ENCODE assay signal across 9 cellular contexts in genomic region chr6:75611702-75612375, GRCh38. TPM values are rescaled to one million over a fixed set of nuclear protein-coding genes. Genes with fewer than 3 reads are reported as not detected.
DNase-seq lines count a peak whose midpoint lies in the region; ATAC-seq and TF ChIP-seq lines count a peak whose summit lies in the region.
"Had no signal": no experiment of that assay in that cellular context is flagged by ENCODE, and none has a peak within 500 bp of the region (broad histone marks: within the 10 kb centered on the region; RNA-seq: fewer than 3 reads in every experiment).

No MANE protein-coding gene starts in this region.

- 69 to 80% (median 76%) methylated on average over 5 of the region's 5 CpGs for WGBS in spleen, 5 donors

- no peak for TF ChIP-seq POLR2A in spleen (IDR thresholded peaks at IDR 0.05)

- peak overlapping the region; percentile 18; the same call in 1 of the 2 replicates for H3K4me3 ChIP-seq in GM08714 (ENCODE audit: low read length)
- H3K4me3 ChIP-seq in spleen, result peak overlapping the region in 1 of 8 donors; percentile 15
- H3K4me3 ChIP-seq in H7 (ENCODE audit: insufficient read depth, low read depth, low read length), result no peak overlapping the region
- H3K4me3 ChIP-seq: SK-N-MC had no signal

- peak overlapping the region; percentile 2 to 81 (median 50) for H3K27ac ChIP-seq in spleen

- H3K4me1 ChIP-seq in spleen, result peaks cover 66 to 100% (median 95%) of the 10 kb centered on the region in 6 donors

- peak; percentile 62 for DNase-seq in activated CD8-positive, alpha-beta memory T cell treated with anti-CD3 and anti-CD28 coated beads, Interleukin-2, amount 50 U/mL, for 48 hours
- no peak for DNase-seq in spleen
- DNase-seq in H7, result no peak
- DNase-seq in ecto neural progenitor cell (ENCODE audit: low spot score), result no peak
- no peak for DNase-seq in HuH-7 (ENCODE audit: low spot score)
- no peak for DNase-seq in foreskin melanocyte

- no peaks in the 10 kb centered on the region for H3K9me3 ChIP-seq in spleen

- ATAC-seq in HG02870 (IDR thresholded peaks at IDR 0.05; ENCODE audit: unreplicated experiment), result peak; percentile 76

- intact Hi-C loops in spleen (cut with DNase I; ENCODE audit: low total_unique reads), result loop anchor here (10.0 kb wide), 1 partner anchor 53 kb away; no protein-coding TSS in a partner anchor

- H3K27me3 ChIP-seq in spleen (replicated peaks in 1 of 7) (no peaks in the 10 kb centered on the region), H7 (ENCODE audit: control insufficient read depth, insufficient read depth, low read length) (no peaks in the 10 kb centered on the region)

- TF ChIP-seq CTCF in spleen (IDR thresholded peaks at IDR 0.05 in 8 of 11, conservative IDR thresholded peaks at IDR 0.05 in 3 of 11), result no peak

- H3K36me3 ChIP-seq in spleen (no peaks in the 10 kb centered on the region), H7 (replicated peaks; ENCODE audit: control insufficient read depth, insufficient read depth, low read length) (no peaks in the 10 kb centered on the region)

RNA-seq across cellular contexts. Expression of gene SENP6, which starts 10.2 kb away (rescaled TPM):
- 100 to 1,000 TPM; 106 to 166 (median 133) TPM for total RNA-seq in spleen
- polyA plus RNA-seq in spleen, result 10 to 100 TPM; 29.2 to 48.6 (median 42.4) TPM
- total RNA-seq in H7 (2014; rRNA removed; shearing (Covaris generic)), result 39.9 and 67.8 TPM in 2 replicates
